ENCODE assay signal across 16 cellular contexts in the genomic region with DNA sequence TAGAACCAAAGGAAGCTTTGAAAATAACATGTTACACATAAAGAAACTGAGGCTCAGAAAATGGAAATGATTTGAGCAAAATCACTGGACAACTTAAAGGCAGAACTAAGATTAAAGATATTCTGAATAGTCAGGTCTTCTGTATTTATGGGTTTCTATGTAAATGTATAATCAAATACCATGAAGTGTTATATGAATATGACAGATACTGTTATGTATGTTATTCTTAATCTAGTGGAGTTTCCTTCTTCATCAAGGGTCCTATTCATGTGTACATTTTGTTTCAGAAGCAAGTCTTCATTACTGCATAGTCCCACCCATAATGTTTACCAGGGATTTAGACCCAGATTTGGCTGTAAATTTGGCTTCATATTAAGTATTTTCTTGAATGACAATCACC.
A peak's percentile ranks its signal among the peaks of the same experiment; 100 is the strongest.
DNase-seq lines count a peak whose midpoint lies in the region; ATAC-seq and TF ChIP-seq lines count a peak whose summit lies in the region.
"Had no signal": no experiment of that assay in that cellular context is flagged by ENCODE, and none has a peak within 500 bp of the region (broad histone marks: within the 10 kb centered on the region; RNA-seq: fewer than 3 reads in every experiment).

No MANE protein-coding gene starts in this region.

- peaks cover 0 to 71% (median 34%) of the 10 kb centered on the region in 10 experiments; a peak in 14 of 20 replicates for H3K4me1 ChIP-seq in BLaER1 treated with 17β-estradiol and CSF1 and Interleukin-3, amounts not matched to agents 10 nM and 100 nM
- H3K4me1 ChIP-seq in neutrophil (ENCODE audit: control insufficient read depth in 1 of 2, insufficient read depth in 1 of 2, low read depth in 1 of 2, low read length in 1 of 2) (peaks cover 35 to 44% of the 10 kb centered on the region in 2 experiments), psoas muscle (peaks cover 4% of the 10 kb centered on the region)
- no peaks in the 10 kb centered on the region for H3K4me1 ChIP-seq in CD4-positive, alpha-beta memory T cell (ENCODE audit: insufficient read depth, low read length)

- H3K4me3 ChIP-seq in BLaER1 treated with 17β-estradiol and CSF1 and Interleukin-3, amounts not matched to agents 10 nM and 100 nM = no peak overlapping the region
- H3K4me3 ChIP-seq in neutrophil (ENCODE audit: low read depth in 1 of 2, low read length in 1 of 2) = no peak overlapping the region
- no peak overlapping the region for H3K4me3 ChIP-seq in psoas muscle
- H3K4me3 ChIP-seq in CD4-positive, alpha-beta memory T cell (ENCODE audit: low read length in 2 of 2) = no peak overlapping the region

- no peaks in the 10 kb centered on the region for H3K9me3 Mint-ChIP-seq in activated CD4-positive, alpha-beta T cell treated with anti-CD3 and anti-CD28 coated beads for 36 hours (ENCODE audit: low read depth)
- H3K9me3 Mint-ChIP-seq in activated CD4-positive, alpha-beta T cell treated with anti-CD3 and anti-CD28 coated beads, Interleukin-2, amount 10 ng/mL, durations not matched to agents 7 days and 5 days = no peaks in the 10 kb centered on the region
- no peaks in the 10 kb centered on the region for H3K9me3 Mint-ChIP-seq in activated B cell treated with CpG ODN at 0.5 μM for 24 hours
- no peaks in the 10 kb centered on the region for H3K9me3 Mint-ChIP-seq in CD4-positive, alpha-beta memory T cell

- H3K27ac ChIP-seq in BLaER1 treated with 17β-estradiol and CSF1 and Interleukin-3, amounts not matched to agents 10 nM and 100 nM = peak overlapping the region in 8 of 11 experiments; percentile 43 to 90 (median 78); a peak in 13 of 22 replicates
- H3K27ac ChIP-seq in neutrophil = peak overlapping the region; percentile 85
- H3K27ac ChIP-seq in psoas muscle = no peak overlapping the region
- no peak overlapping the region for H3K27ac ChIP-seq in CD4-positive, alpha-beta memory T cell (ENCODE audit: low read depth, low read length)

- DNase-seq in activated CD4-positive, alpha-beta T cell treated with anti-CD3 and anti-CD28 coated beads for 36 hours = no peak
- DNase-seq in activated CD4-positive, alpha-beta T cell treated with anti-CD3 and anti-CD28 coated beads, Interleukin-2, amount 10 ng/mL, durations not matched to agents 7 days and 5 days = no peak
- DNase-seq in activated B cell treated with CpG ODN at 0.5 μM for 24 hours (no peak), psoas muscle (no peak)
- no peak for DNase-seq in CD4-positive, alpha-beta memory T cell
- DNase-seq: 8988T, DMS53, EL, H7, NCI-H1417, NCI-H1694 treated with DMSO at 0.1 percent for 48 hours, NCI-H446, NCI-H526 had no signal

- ATAC-seq in activated CD4-positive, alpha-beta T cell treated with anti-CD3 and anti-CD28 coated beads for 36 hours = peak; percentile 40
- ATAC-seq in activated B cell treated with CpG ODN at 0.5 μM for 24 hours (ENCODE audit: low read depth) (no peak), psoas muscle (no peak), HG03457 (IDR thresholded peaks at IDR 0.05; ENCODE audit: unreplicated experiment) (no peak)

- H3K9me3 ChIP-seq in BLaER1 treated with 17β-estradiol and CSF1 and Interleukin-3, amounts not matched to agents 10 nM and 100 nM (replicated peaks in 1 of 11) = peaks cover 0 to 6% (median 0%) of the 10 kb centered on the region in 11 experiments; a peak in 1 of 22 replicates
- no peaks in the 10 kb centered on the region for H3K9me3 ChIP-seq in neutrophil
- H3K9me3 ChIP-seq in psoas muscle = no peaks in the 10 kb centered on the region
- H3K9me3 ChIP-seq in CD4-positive, alpha-beta memory T cell (ENCODE audit: control insufficient read depth in 1 of 2, low read length in 2 of 2) = no peaks in the 10 kb centered on the region

- peaks cover 2% of the 10 kb centered on the region for H3K36me3 Mint-ChIP-seq in activated CD4-positive, alpha-beta T cell treated with anti-CD3 and anti-CD28 coated beads for 36 hours (ENCODE audit: low read depth)
- peaks cover 7% of the 10 kb centered on the region for H3K36me3 Mint-ChIP-seq in activated CD4-positive, alpha-beta T cell treated with anti-CD3 and anti-CD28 coated beads, Interleukin-2, amount 10 ng/mL, durations not matched to agents 7 days and 5 days (ENCODE audit: low read depth)
- peaks cover 6% of the 10 kb centered on the region for H3K36me3 Mint-ChIP-seq in activated B cell treated with CpG ODN at 0.5 μM for 24 hours (ENCODE audit: low read depth)
- peaks cover 1 to 19% of the 10 kb centered on the region in 2 donors for H3K36me3 Mint-ChIP-seq in CD4-positive, alpha-beta memory T cell

- no peak overlapping the region for H3K4me3 Mint-ChIP-seq in activated CD4-positive, alpha-beta T cell treated with anti-CD3 and anti-CD28 coated beads for 36 hours
- no peak overlapping the region for H3K4me3 Mint-ChIP-seq in activated CD4-positive, alpha-beta T cell treated with anti-CD3 and anti-CD28 coated beads, Interleukin-2, amount 10 ng/mL, durations not matched to agents 7 days and 5 days
- H3K4me3 Mint-ChIP-seq in activated B cell treated with CpG ODN at 0.5 μM for 24 hours = no peak overlapping the region
- no peak overlapping the region for H3K4me3 Mint-ChIP-seq in CD4-positive, alpha-beta memory T cell

- peak overlapping the region in 5 of 11 experiments; percentile 46 to 73 (median 68); a peak in 8 of 22 replicates for H3K9ac ChIP-seq in BLaER1 treated with 17β-estradiol and CSF1 and Interleukin-3, amounts not matched to agents 10 nM and 100 nM

- peaks cover 2% of the 10 kb centered on the region for H3K27me3 Mint-ChIP-seq in activated CD4-positive, alpha-beta T cell treated with anti-CD3 and anti-CD28 coated beads for 36 hours
- no peaks in the 10 kb centered on the region for H3K27me3 Mint-ChIP-seq in activated CD4-positive, alpha-beta T cell treated with anti-CD3 and anti-CD28 coated beads, Interleukin-2, amount 10 ng/mL, durations not matched to agents 7 days and 5 days
- no peaks in the 10 kb centered on the region for H3K27me3 Mint-ChIP-seq in activated B cell treated with CpG ODN at 0.5 μM for 24 hours
- H3K27me3 Mint-ChIP-seq in CD4-positive, alpha-beta memory T cell = no peaks in the 10 kb centered on the region

- CTCF ChIA-PET in activated CD4-positive, alpha-beta T cell treated with anti-CD3 and anti-CD28 coated beads for 36 hours (lab: Charles Lee) = interaction anchor here (1.0 to 1.5 kb wide), 3 partner anchors 48 to 960 kb away, joined by 3 read pairs; no protein-coding TSS in a partner anchor
- CTCF ChIA-PET in activated CD4-positive, alpha-beta T cell treated with anti-CD3 and anti-CD28 coated beads, Interleukin-2, amount 10 ng/mL, durations not matched to agents 7 days and 5 days (lab: Charles Lee) = no interaction called here
- CTCF ChIA-PET in activated B cell treated with CpG ODN at 0.5 μM for 24 hours (lab: Charles Lee) = no interaction called here
- CTCF ChIA-PET in CD4-positive, alpha-beta memory T cell (lab: Charles Lee; ENCODE audit: partially characterized antibody) = no interaction called here

- intact Hi-C loops in activated CD4-positive, alpha-beta T cell treated with anti-CD3 and anti-CD28 coated beads for 36 hours (cut with DNase I, micrococcal nuclease) = loop anchor here (1.0 to 5.0 kb wide), 12 partner anchors 18 to 962 kb away; no protein-coding TSS in a partner anchor
- intact Hi-C loops in activated B cell treated with CpG ODN at 0.5 μM for 24 hours (cut with micrococcal nuclease) = no loop called here
- intact Hi-C loops in psoas muscle (cut with DNase I) = no loop called here
- intact Hi-C loops in CD4-positive, alpha-beta memory T cell (cut with micrococcal nuclease) = no loop called here

- peak overlapping the region; percentile 59 for H3K27ac Mint-ChIP-seq in activated CD4-positive, alpha-beta T cell treated with anti-CD3 and anti-CD28 coated beads for 36 hours
- no peak overlapping the region for H3K27ac Mint-ChIP-seq in activated CD4-positive, alpha-beta T cell treated with anti-CD3 and anti-CD28 coated beads, Interleukin-2, amount 10 ng/mL, durations not matched to agents 7 days and 5 days
- H3K27ac Mint-ChIP-seq in activated B cell treated with CpG ODN at 0.5 μM for 24 hours = peak overlapping the region; percentile 11
- H3K27ac Mint-ChIP-seq in CD4-positive, alpha-beta memory T cell = no peak overlapping the region

- peak overlapping the region in 7 of 11 experiments; percentile 38 to 80 (median 72); a peak in 12 of 22 replicates for H3K4me2 ChIP-seq in BLaER1 treated with 17β-estradiol and CSF1 and Interleukin-3, amounts not matched to agents 10 nM and 100 nM

- H3K27me3 ChIP-seq in BLaER1 treated with 17β-estradiol and CSF1 and Interleukin-3, amounts not matched to agents 10 nM and 100 nM = no peaks in the 10 kb centered on the region
- H3K27me3 ChIP-seq in neutrophil (no peaks in the 10 kb centered on the region), psoas muscle (ENCODE audit: insufficient read depth in 3 of 3, low read length in 2 of 3) (no peaks in the 10 kb centered on the region)
- H3K27me3 ChIP-seq in CD4-positive, alpha-beta memory T cell (ENCODE audit: insufficient read depth, low read length) = no peaks in the 10 kb centered on the region

- POLR2A ChIA-PET in activated CD4-positive, alpha-beta T cell treated with anti-CD3 and anti-CD28 coated beads for 36 hours (lab: Charles Lee) = interaction anchor here (0.8 kb wide), 1 partner anchor 405 kb away, joined by 3 read pairs; no protein-coding TSS in a partner anchor
- POLR2A ChIA-PET in activated CD4-positive, alpha-beta T cell treated with anti-CD3 and anti-CD28 coated beads, Interleukin-2, amount 10 ng/mL, durations not matched to agents 7 days and 5 days (lab: Charles Lee) = no interaction called here
- POLR2A ChIA-PET in activated B cell treated with CpG ODN at 0.5 μM for 24 hours (lab: Charles Lee) = interaction anchor here (0.7 to 1.4 kb wide), 2 partner anchors 520 to 958 kb away, joined by 3 to 4 read pairs; no protein-coding TSS in a partner anchor
- POLR2A ChIA-PET in CD4-positive, alpha-beta memory T cell (lab: Charles Lee; ENCODE audit: partially characterized antibody) = no interaction called here

- peaks cover 43% of the 10 kb centered on the region for H3K4me1 Mint-ChIP-seq in activated CD4-positive, alpha-beta T cell treated with anti-CD3 and anti-CD28 coated beads for 36 hours
- H3K4me1 Mint-ChIP-seq in activated CD4-positive, alpha-beta T cell treated with anti-CD3 and anti-CD28 coated beads, Interleukin-2, amount 10 ng/mL, durations not matched to agents 7 days and 5 days = peaks cover 7% of the 10 kb centered on the region
- peaks cover 51% of the 10 kb centered on the region for H3K4me1 Mint-ChIP-seq in activated B cell treated with CpG ODN at 0.5 μM for 24 hours
- H3K4me1 Mint-ChIP-seq in CD4-positive, alpha-beta memory T cell = peaks cover 8 to 11% (median 9%) of the 10 kb centered on the region in 4 donors

- TF ChIP-seq CTCF in activated B cell treated with CpG ODN at 0.5 μM for 24 hours (IDR thresholded peaks at IDR 0.05) = no peak
- no peak for TF ChIP-seq CTCF in neutrophil (IDR thresholded peaks at IDR 0.05)
- no peak for TF ChIP-seq CTCF in psoas muscle (IDR thresholded peaks at IDR 0.05)

- H3K36me3 ChIP-seq in BLaER1 treated with 17β-estradiol and CSF1 and Interleukin-3, amounts not matched to agents 10 nM and 100 nM = no peaks in the 10 kb centered on the region
- H3K36me3 ChIP-seq in neutrophil (no peaks in the 10 kb centered on the region), psoas muscle (ENCODE audit: insufficient read depth in 1 of 2, low read depth in 1 of 2) (no peaks in the 10 kb centered on the region)
- H3K36me3 ChIP-seq in CD4-positive, alpha-beta memory T cell (ENCODE audit: insufficient read depth, low read length) = no peaks in the 10 kb centered on the region

- H4K20me1 ChIP-seq in BLaER1 treated with 17β-estradiol and CSF1 and Interleukin-3, amounts not matched to agents 10 nM and 100 nM = no peaks in the 10 kb centered on the region

Comparison
In these comparisons a context has a peak if more than half of its experiments do, and no peak if none do; other contexts are left out.
1. H3K27ac Mint-ChIP-seq: peak in activated CD4-positive, alpha-beta T cell treated with anti-CD3 and anti-CD28 coated beads for 36 hours (single experiment) and activated B cell treated with CpG ODN at 0.5 μM for 24 hours (single experiment); none in activated CD4-positive, alpha-beta T cell treated with anti-CD3 and anti-CD28 coated beads, Interleukin-2, amount 10 ng/mL, durations not matched to agents 7 days and 5 days (single experiment) and CD4-positive, alpha-beta memory T cell (0 of 7).
2. POLR2A ChIA-PET loops: an anchor here in activated CD4-positive, alpha-beta T cell treated with anti-CD3 and anti-CD28 coated beads for 36 hours (0.8 kb wide) and activated B cell treated with CpG ODN at 0.5 μM for 24 hours (0.7 to 1.4 kb wide); none called in activated CD4-positive, alpha-beta T cell treated with anti-CD3 and anti-CD28 coated beads, Interleukin-2, amount 10 ng/mL, durations not matched to agents 7 days and 5 days and CD4-positive, alpha-beta memory T cell.
3. H3K27ac ChIP-seq: peak in BLaER1 treated with 17β-estradiol and CSF1 and Interleukin-3, amounts not matched to agents 10 nM and 100 nM (8 of 11) and neutrophil (single experiment); none in psoas muscle (single experiment) and CD4-positive, alpha-beta memory T cell (single experiment).
4. intact Hi-C loops: an anchor here in activated CD4-positive, alpha-beta T cell treated with anti-CD3 and anti-CD28 coated beads for 36 hours (1.0 to 5.0 kb wide); none called in activated B cell treated with CpG ODN at 0.5 μM for 24 hours, psoas muscle and CD4-positive, alpha-beta memory T cell.